Comparison of ENCODE assay signal across 8 cellular contexts in genomic region chr5:41707853-41708603, GRCh38.
A peak's percentile ranks its signal among the peaks of the same experiment; 100 is the strongest.
DNase-seq lines count a peak whose midpoint lies in the region; ATAC-seq and TF ChIP-seq lines count a peak whose summit lies in the region.

No MANE protein-coding gene starts in this region.

- no peak overlapping the region for H3K27ac Mint-ChIP-seq in endothelial cell (ENCODE audit: unreplicated experiment)
- H3K27ac Mint-ChIP-seq in activated naive CD4-positive, alpha-beta T cell treated with anti-CD3 and anti-CD28 coated beads, Interleukin-2, amount 10 ng/mL, durations not matched to agents 7 days and 5 days = no peak overlapping the region

- no peak overlapping the region for H3K4me3 ChIP-seq in cardiac muscle cell

- no peaks in the 10 kb centered on the region for H3K4me1 Mint-ChIP-seq in endothelial cell (ENCODE audit: unreplicated experiment)
- no peaks in the 10 kb centered on the region for H3K4me1 Mint-ChIP-seq in activated naive CD4-positive, alpha-beta T cell treated with anti-CD3 and anti-CD28 coated beads, Interleukin-2, amount 10 ng/mL, durations not matched to agents 7 days and 5 days

- H3K4me1 ChIP-seq in cardiac muscle cell (ENCODE audit: low read depth) = no peaks in the 10 kb centered on the region

- H3K36me3 ChIP-seq in cardiac muscle cell = no peaks in the 10 kb centered on the region

- no peaks in the 10 kb centered on the region for H3K9me3 ChIP-seq in cardiac muscle cell (ENCODE audit: low read depth)

- TF ChIP-seq CTCF in cardiac muscle cell (IDR thresholded peaks at IDR 0.05; ENCODE audit: low read depth, low read length) = peak; percentile 67
- TF ChIP-seq CTCF in endothelial cell (IDR thresholded peaks at IDR 0.05; ENCODE audit: unreplicated experiment) = no peak

- CTCF ChIA-PET in activated naive CD4-positive, alpha-beta T cell treated with anti-CD3 and anti-CD28 coated beads, Interleukin-2, amount 10 ng/mL, durations not matched to agents 7 days and 5 days (lab: Charles Lee) = interaction anchor here (0.7 to 1.3 kb wide), 4 partner anchors 9 to 349 kb away, joined by 3 to 4 read pairs (median 4); no protein-coding TSS in a partner anchor

- intact Hi-C loops in left ventricle myocardium superior (cut with micrococcal nuclease) = no loop called here

- ATAC-seq in left ventricle myocardium superior (no peak), HG02981 (IDR thresholded peaks at IDR 0.05; ENCODE audit: unreplicated experiment) (peak; percentile 87)

- H3K36me3 Mint-ChIP-seq in endothelial cell (ENCODE audit: low read depth, unreplicated experiment) = no peaks in the 10 kb centered on the region
- no peaks in the 10 kb centered on the region for H3K36me3 Mint-ChIP-seq in activated naive CD4-positive, alpha-beta T cell treated with anti-CD3 and anti-CD28 coated beads, Interleukin-2, amount 10 ng/mL, durations not matched to agents 7 days and 5 days

- no peaks in the 10 kb centered on the region for H3K27me3 Mint-ChIP-seq in endothelial cell (ENCODE audit: unreplicated experiment)
- no peaks in the 10 kb centered on the region for H3K27me3 Mint-ChIP-seq in activated naive CD4-positive, alpha-beta T cell treated with anti-CD3 and anti-CD28 coated beads, Interleukin-2, amount 10 ng/mL, durations not matched to agents 7 days and 5 days

- DNase-seq in cardiac muscle cell (ENCODE audit: low read depth in 1 of 2, low spot score in 1 of 2) (peak; percentile 17 to 75), left ventricle myocardium superior (no peak), NCI-H226 (peak; percentile 19), endothelial cell (ENCODE audit: low spot score) (peak; percentile 9), stromal cell of bone marrow (ENCODE audit: low read depth) (peak; percentile 26), GM19240 (ENCODE audit: insufficient read length, low spot score) (no peak)
- DNase-seq in activated naive CD4-positive, alpha-beta T cell treated with anti-CD3 and anti-CD28 coated beads, Interleukin-2, amount 10 ng/mL, durations not matched to agents 7 days and 5 days = no peak

- no peak overlapping the region for H3K4me3 Mint-ChIP-seq in endothelial cell (ENCODE audit: unreplicated experiment)
- H3K4me3 Mint-ChIP-seq in activated naive CD4-positive, alpha-beta T cell treated with anti-CD3 and anti-CD28 coated beads, Interleukin-2, amount 10 ng/mL, durations not matched to agents 7 days and 5 days = no peak overlapping the region

- peaks cover 4% of the 10 kb centered on the region for H3K9me3 Mint-ChIP-seq in endothelial cell (ENCODE audit: unreplicated experiment)
- peaks cover 2% of the 10 kb centered on the region for H3K9me3 Mint-ChIP-seq in activated naive CD4-positive, alpha-beta T cell treated with anti-CD3 and anti-CD28 coated beads, Interleukin-2, amount 10 ng/mL, durations not matched to agents 7 days and 5 days

- H3K27ac ChIP-seq in cardiac muscle cell = no peak overlapping the region

- H3K27me3 ChIP-seq in cardiac muscle cell = no peaks in the 10 kb centered on the region

Comparison
In these comparisons a context has a peak if more than half of its experiments do, and no peak if none do; other contexts are left out.
1. DNase-seq: peak in cardiac muscle cell (2 of 2), NCI-H226 (single experiment), endothelial cell (single experiment) and stromal cell of bone marrow (single experiment); none in left ventricle myocardium superior (single experiment), GM19240 (single experiment) and activated naive CD4-positive, alpha-beta T cell treated with anti-CD3 and anti-CD28 coated beads, Interleukin-2, amount 10 ng/mL, durations not matched to agents 7 days and 5 days (single experiment).